Comparison of ENCODE assay signal across 8 cellular contexts in the genomic region with DNA sequence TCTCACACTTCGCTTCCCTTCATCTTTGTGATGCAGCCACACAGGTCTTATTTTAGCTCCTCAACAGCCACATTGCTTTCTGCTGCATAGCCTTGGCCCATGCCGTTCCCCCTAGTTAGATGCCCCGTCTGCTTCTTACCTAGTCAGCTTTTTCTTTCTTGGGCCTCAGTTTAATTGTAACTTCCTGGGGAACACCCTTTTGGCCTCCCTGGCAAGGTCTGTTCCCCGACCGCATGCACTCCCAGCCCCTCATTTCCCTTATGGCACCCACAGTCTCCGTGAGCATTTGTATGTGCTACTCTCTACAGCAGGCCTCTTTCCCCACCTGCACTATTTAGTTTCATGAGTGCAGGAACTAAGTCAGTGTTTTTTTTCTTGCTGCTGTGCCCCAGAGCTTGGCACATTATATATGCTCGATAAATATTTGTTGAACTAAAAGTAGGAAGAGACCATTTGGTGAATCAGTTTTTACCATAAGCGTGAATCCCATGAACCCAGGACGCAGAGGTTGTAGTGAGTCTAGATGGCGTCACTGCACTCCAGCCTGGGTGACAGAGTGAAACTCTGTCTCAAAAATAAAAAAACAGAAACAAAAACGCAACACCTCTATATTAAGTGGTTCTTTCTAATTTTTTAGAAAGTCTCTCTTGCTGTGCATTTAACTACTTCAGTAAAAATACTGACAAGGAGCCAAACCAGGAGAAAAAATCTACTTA. TPM values are rescaled to one million over a fixed set of nuclear protein-coding genes. Genes with fewer than 3 reads are reported as not detected.
DNase-seq lines count a peak whose midpoint lies in the region; ATAC-seq and TF ChIP-seq lines count a peak whose summit lies in the region.
"Had no signal": no experiment of that assay in that cellular context is flagged by ENCODE, and none has a peak within 500 bp of the region (broad histone marks: within the 10 kb centered on the region; RNA-seq: fewer than 3 reads in every experiment).

No MANE protein-coding gene starts in this region.

- H3K9me3 Mint-ChIP-seq in activated T-helper 1 cell treated with anti-CD3 and anti-CD28 coated beads, Interleukin-12 subunit alpha, Interleukin-12 subunit beta, Interleukin-2, Interleukin-4 antibody, amounts not matched to agents 30 ng/mL and 10 ng/mL and 1 ng/mL, durations not matched to agents 14 hours and 24 hours and 36 hours = no peaks in the 10 kb centered on the region
- H3K9me3 Mint-ChIP-seq in osteocyte (ENCODE audit: unreplicated experiment) = no peaks in the 10 kb centered on the region

- H3K27ac Mint-ChIP-seq in activated T-helper 1 cell treated with anti-CD3 and anti-CD28 coated beads, Interleukin-12 subunit alpha, Interleukin-12 subunit beta, Interleukin-2, Interleukin-4 antibody, amounts not matched to agents 30 ng/mL and 10 ng/mL and 1 ng/mL, durations not matched to agents 14 hours and 24 hours and 36 hours = peak overlapping the region; percentile 76
- no peak overlapping the region for H3K27ac Mint-ChIP-seq in osteocyte (ENCODE audit: unreplicated experiment)

- peak overlapping the region; percentile 49 for H3K4me3 Mint-ChIP-seq in activated T-helper 1 cell treated with anti-CD3 and anti-CD28 coated beads, Interleukin-12 subunit alpha, Interleukin-12 subunit beta, Interleukin-2, Interleukin-4 antibody, amounts not matched to agents 30 ng/mL and 10 ng/mL and 1 ng/mL, durations not matched to agents 14 hours and 24 hours and 36 hours
- no peak overlapping the region for H3K4me3 Mint-ChIP-seq in osteocyte (ENCODE audit: unreplicated experiment)

- no peak for TF ChIP-seq CTCF in osteocyte (IDR thresholded peaks at IDR 0.05)

- no peaks in the 10 kb centered on the region for H3K27me3 Mint-ChIP-seq in activated T-helper 1 cell treated with anti-CD3 and anti-CD28 coated beads, Interleukin-12 subunit alpha, Interleukin-12 subunit beta, Interleukin-2, Interleukin-4 antibody, amounts not matched to agents 30 ng/mL and 10 ng/mL and 1 ng/mL, durations not matched to agents 14 hours and 24 hours and 36 hours (ENCODE audit: insufficient read depth)
- H3K27me3 Mint-ChIP-seq in osteocyte (ENCODE audit: unreplicated experiment) = no peaks in the 10 kb centered on the region

- H3K36me3 Mint-ChIP-seq in activated T-helper 1 cell treated with anti-CD3 and anti-CD28 coated beads, Interleukin-12 subunit alpha, Interleukin-12 subunit beta, Interleukin-2, Interleukin-4 antibody, amounts not matched to agents 30 ng/mL and 10 ng/mL and 1 ng/mL, durations not matched to agents 14 hours and 24 hours and 36 hours (ENCODE audit: low read depth) = peaks cover 4% of the 10 kb centered on the region
- peaks cover 8% of the 10 kb centered on the region for H3K36me3 Mint-ChIP-seq in osteocyte (ENCODE audit: unreplicated experiment)

- DNase-seq in activated T-helper 1 cell treated with anti-CD3 and anti-CD28 coated beads, Interleukin-12 subunit alpha, Interleukin-12 subunit beta, Interleukin-2, Interleukin-4 antibody, amounts not matched to agents 30 ng/mL and 10 ng/mL and 1 ng/mL, durations not matched to agents 14 hours and 24 hours and 36 hours (ENCODE audit: low spot score) = no peak
- DNase-seq in osteocyte (ENCODE audit: extremely low spot score, unreplicated experiment) (peak; percentile 36), DMS114 treated with DMSO at 0.1 percent for 48 hours (lab: John Stamatoyannopoulos, UW; ENCODE audit: unreplicated experiment) (no peak)
- DNase-seq in stimulated activated naive CD4-positive, alpha-beta T cell treated with Interleukin-2 at 50 U/mL for 16 hours (lab: John Stamatoyannopoulos, UW) = no peak
- DNase-seq: NCI-H1048 had no signal

- intact Hi-C loops in activated T-helper 1 cell treated with anti-CD3 and anti-CD28 coated beads, Interleukin-12 subunit alpha, Interleukin-12 subunit beta, Interleukin-2, Interleukin-4 antibody, amounts not matched to agents 30 ng/mL and 10 ng/mL and 1 ng/mL, durations not matched to agents 14 hours and 24 hours and 36 hours (cut with micrococcal nuclease) = loop anchor here (5.0 kb wide), 1 partner anchor 39 kb away; the partner anchor contains the start of gene TNRC6B

- ATAC-seq in GM18498 (IDR thresholded peaks at IDR 0.05; ENCODE audit: unreplicated experiment) (peak; percentile 75), HG03064 (IDR thresholded peaks at IDR 0.05; ENCODE audit: low read depth, unreplicated experiment) (peak; percentile 61), HG03196 (IDR thresholded peaks at IDR 0.05; ENCODE audit: unreplicated experiment) (no peak)

- peaks cover 67% of the 10 kb centered on the region for H3K4me1 Mint-ChIP-seq in activated T-helper 1 cell treated with anti-CD3 and anti-CD28 coated beads, Interleukin-12 subunit alpha, Interleukin-12 subunit beta, Interleukin-2, Interleukin-4 antibody, amounts not matched to agents 30 ng/mL and 10 ng/mL and 1 ng/mL, durations not matched to agents 14 hours and 24 hours and 36 hours (ENCODE audit: low read depth)
- peaks cover 37% of the 10 kb centered on the region for H3K4me1 Mint-ChIP-seq in osteocyte (ENCODE audit: unreplicated experiment)

RNA-seq across cellular contexts. Expression of gene TNRC6B, which starts 38.5 kb away (rescaled TPM):
- total RNA-seq in activated T-helper 1 cell treated with anti-CD3 and anti-CD28 coated beads, Interleukin-12 subunit alpha, Interleukin-12 subunit beta, Interleukin-2, Interleukin-4 antibody, amounts not matched to agents 30 ng/mL and 10 ng/mL and 1 ng/mL, durations not matched to agents 14 hours and 24 hours and 36 hours = 26.2 and 30.9 TPM in 2 replicates
- 47.4 and 50.3 TPM in 2 replicates for total RNA-seq in osteocyte
